28 cellular contexts compared by ENCODE assay signal in genomic region chr11:127255239-127255638, GRCh38.
"Had no signal": no experiment of that assay in that cellular context is flagged by ENCODE, and none has a peak within 500 bp of the region (broad histone marks: within the 10 kb centered on the region; RNA-seq: fewer than 3 reads in every experiment).

No MANE protein-coding gene starts in this region.

- DNase-seq: activated B cell treated with CpG ODN at 0.5 μM for 24 hours; activated CD4-positive, alpha-beta T cell treated with anti-CD3 and anti-CD28 coated beads for 1 hour; activated CD4-positive, alpha-beta T cell treated with anti-CD3 and anti-CD28 coated beads, Interleukin-2, amount 10 ng/mL, durations not matched to agents 24 days and 14 days; activated CD4-positive, alpha-beta T cell treated with anti-CD3 and anti-CD28 coated beads, Interleukin-2, amount 50 U/mL, for 48 hours; activated CD8-positive, alpha-beta memory T cell treated with anti-CD3 and anti-CD28 coated beads, Interleukin-2, amount 10 ng/mL, durations not matched to agents 7 days and 5 days; activated effector memory CD4-positive, alpha-beta T cell treated with Interleukin-2 at 50 U/mL for 16 hours; activated naive CD4-positive, alpha-beta T cell; activated T-cell treated with anti-CD3 and anti-CD28 coated beads, Interleukin-2, amount 50 U/mL, for 24 hours; amniotic stem cell; NCI-H1092; NCI-H1417 treated with DMSO at 0.1 percent for 48 hours; NCI-H1694; NCI-H2029; NCI-H2107; NCI-H2171 treated with DMSO at 0.1 percent for 48 hours; NCI-H226; NCI-H526 treated with DMSO at 0.1 percent for 48 hours; NK-92 treated with Interleukin-12 subunit alpha and Interleukin-12 subunit beta, amount 100 ng/mL, for 24 hours; OCI-M1; SIG-M5; T-helper 17 cell; T-helper 9 cell had no signal

- H3K27ac Mint-ChIP-seq: activated B cell treated with CpG ODN at 0.5 μM for 24 hours; activated CD4-positive, alpha-beta T cell treated with anti-CD3 and anti-CD28 coated beads, Interleukin-2, amount 10 ng/mL, durations not matched to agents 24 days and 14 days; activated CD8-positive, alpha-beta memory T cell treated with anti-CD3 and anti-CD28 coated beads, Interleukin-2, amount 10 ng/mL, durations not matched to agents 7 days and 5 days; activated naive CD4-positive, alpha-beta T cell treated with anti-CD3 and anti-CD28 coated beads, Interleukin-2, amount 50 U/mL, for 24 hours; activated T-cell treated with anti-CD3 and anti-CD28 coated beads, Interleukin-2, amount 50 U/mL, for 24 hours; activated T-helper 1 cell treated with anti-CD3 and anti-CD28 coated beads, Interleukin-12 subunit alpha, Interleukin-12 subunit beta, Interleukin-2, Interleukin-4 antibody, amounts not matched to agents 30 ng/mL and 10 ng/mL and 1 ng/mL, durations not matched to agents 14 hours and 24 hours and 36 hours; T-helper 17 cell had no signal

- H3K4me3 ChIP-seq: ascending aorta had no signal

- H3K27ac ChIP-seq: ascending aorta, KMS-11 had no signal

- H3K9me3 ChIP-seq: ascending aorta had no signal

- H3K36me3 ChIP-seq: ascending aorta had no signal

- H3K9me3 Mint-ChIP-seq: activated B cell treated with CpG ODN at 0.5 μM for 24 hours; activated CD4-positive, alpha-beta T cell treated with anti-CD3 and anti-CD28 coated beads, Interleukin-2, amount 10 ng/mL, durations not matched to agents 24 days and 14 days; activated naive CD4-positive, alpha-beta T cell treated with anti-CD3 and anti-CD28 coated beads, Interleukin-2, amount 50 U/mL, for 24 hours; activated T-cell treated with anti-CD3 and anti-CD28 coated beads, Interleukin-2, amount 50 U/mL, for 24 hours; activated T-helper 1 cell treated with anti-CD3 and anti-CD28 coated beads, Interleukin-12 subunit alpha, Interleukin-12 subunit beta, Interleukin-2, Interleukin-4 antibody, amounts not matched to agents 30 ng/mL and 10 ng/mL and 1 ng/mL, durations not matched to agents 14 hours and 24 hours and 36 hours had no signal

- H3K27me3 ChIP-seq: ascending aorta had no signal

- H3K27me3 Mint-ChIP-seq: activated B cell treated with CpG ODN at 0.5 μM for 24 hours; activated CD4-positive, alpha-beta T cell treated with anti-CD3 and anti-CD28 coated beads, Interleukin-2, amount 10 ng/mL, durations not matched to agents 24 days and 14 days; activated T-cell treated with anti-CD3 and anti-CD28 coated beads, Interleukin-2, amount 50 U/mL, for 24 hours; T-helper 17 cell had no signal

- H3K4me2 ChIP-seq: KMS-11 had no signal

- H3K4me3 Mint-ChIP-seq: activated B cell treated with CpG ODN at 0.5 μM for 24 hours; activated CD4-positive, alpha-beta T cell treated with anti-CD3 and anti-CD28 coated beads, Interleukin-2, amount 10 ng/mL, durations not matched to agents 24 days and 14 days; activated CD8-positive, alpha-beta memory T cell treated with anti-CD3 and anti-CD28 coated beads, Interleukin-2, amount 10 ng/mL, durations not matched to agents 7 days and 5 days; activated naive CD4-positive, alpha-beta T cell treated with anti-CD3 and anti-CD28 coated beads, Interleukin-2, amount 50 U/mL, for 24 hours; activated T-cell treated with anti-CD3 and anti-CD28 coated beads, Interleukin-2, amount 50 U/mL, for 24 hours; activated T-helper 1 cell treated with anti-CD3 and anti-CD28 coated beads, Interleukin-12 subunit alpha, Interleukin-12 subunit beta, Interleukin-2, Interleukin-4 antibody, amounts not matched to agents 30 ng/mL and 10 ng/mL and 1 ng/mL, durations not matched to agents 14 hours and 24 hours and 36 hours; brain; T-helper 17 cell had no signal

- H3K4me1 ChIP-seq: ascending aorta had no signal

- H3K36me3 Mint-ChIP-seq: activated CD8-positive, alpha-beta memory T cell treated with anti-CD3 and anti-CD28 coated beads, Interleukin-2, amount 10 ng/mL, durations not matched to agents 7 days and 5 days; activated naive CD4-positive, alpha-beta T cell treated with anti-CD3 and anti-CD28 coated beads, Interleukin-2, amount 50 U/mL, for 24 hours; brain had no signal

- H3K4me1 Mint-ChIP-seq: activated B cell treated with CpG ODN at 0.5 μM for 24 hours; activated CD4-positive, alpha-beta T cell treated with anti-CD3 and anti-CD28 coated beads, Interleukin-2, amount 10 ng/mL, durations not matched to agents 24 days and 14 days; activated CD8-positive, alpha-beta memory T cell treated with anti-CD3 and anti-CD28 coated beads, Interleukin-2, amount 10 ng/mL, durations not matched to agents 7 days and 5 days; activated naive CD4-positive, alpha-beta T cell treated with anti-CD3 and anti-CD28 coated beads, Interleukin-2, amount 50 U/mL, for 24 hours; T-helper 17 cell had no signal

- ATAC-seq: activated CD8-positive, alpha-beta memory T cell treated with anti-CD3 and anti-CD28 coated beads, Interleukin-2, amount 10 ng/mL, durations not matched to agents 7 days and 5 days; Panc1; T-helper 17 cell had no signal

- H3K9ac ChIP-seq: KMS-11 had no signal
